ENCODE assay signal across 17 cellular contexts in the genomic region with DNA sequence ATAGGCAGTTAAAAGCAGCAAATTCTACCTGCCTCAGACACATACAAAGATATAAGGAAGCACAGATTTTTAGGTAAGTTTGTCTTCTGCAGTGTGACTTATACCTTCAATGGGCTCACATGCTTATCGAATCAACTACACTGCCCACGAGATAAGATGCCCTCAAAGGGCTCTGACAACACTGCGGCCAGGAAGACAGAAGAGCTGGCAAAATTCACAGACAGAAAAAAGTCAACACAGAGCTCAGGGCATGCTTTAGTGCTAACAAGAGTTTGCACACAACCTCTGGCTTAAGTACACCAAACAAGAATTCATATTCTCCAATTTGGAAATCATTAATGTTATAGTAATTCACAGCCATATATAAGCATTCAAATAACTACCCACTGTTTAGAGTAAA.
DNase-seq lines count a peak whose midpoint lies in the region; ATAC-seq, FAIRE-seq and TF ChIP-seq lines count a peak whose summit lies in the region.
"Had no signal": no experiment of that assay in that cellular context is flagged by ENCODE, and none has a peak within 500 bp of the region (broad histone marks: within the 10 kb centered on the region; RNA-seq: fewer than 3 reads in every experiment).

No MANE protein-coding gene starts in this region.

- H3K9me3 ChIP-seq in left ventricle myocardium inferior (replicated peaks) (no peaks in the 10 kb centered on the region), left lung (no peaks in the 10 kb centered on the region), gastrocnemius medialis (no peaks in the 10 kb centered on the region)
- H3K9me3 ChIP-seq: BE2C had no signal

- H3K36me3 ChIP-seq in left ventricle myocardium inferior (peaks cover 1% of the 10 kb centered on the region), left lung (peaks cover 0 to 60% of the 10 kb centered on the region in 2 donors), gastrocnemius medialis (no peaks in the 10 kb centered on the region)

- no peak for TF ChIP-seq CTCF in left ventricle myocardium inferior (IDR thresholded peaks at IDR 0.05; ENCODE audit: borderline replicate concordance)
- no peak for TF ChIP-seq CTCF in left lung (IDR thresholded peaks at IDR 0.05)
- no peak for TF ChIP-seq CTCF in gastrocnemius medialis (IDR thresholded peaks at IDR 0.05 in 4 of 5, conservative IDR thresholded peaks at IDR 0.05 in 1 of 5)

- peak; percentile 5 for FAIRE-seq in GM12891 (lab: Jason Lieb, UNC)
- FAIRE-seq: H54 had no signal

- intact Hi-C loops in left ventricle myocardium inferior (cut with micrococcal nuclease), result no loop called here
- intact Hi-C loops in left ventricle myocardium superior (cut with micrococcal nuclease), result no loop called here
- intact Hi-C loops in left lung (cut with DNase I), result no loop called here
- intact Hi-C loops in gastrocnemius medialis (cut with DNase I; ENCODE audit: low total_unique reads), result no loop called here

- H3K4me1 ChIP-seq in left ventricle myocardium inferior (peaks cover 80% of the 10 kb centered on the region), left lung (peaks cover 0 to 19% of the 10 kb centered on the region in 2 donors), gastrocnemius medialis (peaks cover 72 to 75% of the 10 kb centered on the region in 2 donors)
- H3K4me1 ChIP-seq: BE2C had no signal

- H3K27me3 ChIP-seq in left ventricle myocardium inferior (ENCODE audit: low read depth), result no peaks in the 10 kb centered on the region
- no peaks in the 10 kb centered on the region for H3K27me3 ChIP-seq in left lung
- H3K27me3 ChIP-seq in gastrocnemius medialis, result no peaks in the 10 kb centered on the region
- H3K27me3 ChIP-seq: BE2C had no signal

- DNase-seq in left ventricle myocardium inferior (no peak), left ventricle myocardium superior (no peak), GM12891 (ENCODE audit: insufficient read length, low spot score) (no peak), left lung (no peak), gastrocnemius medialis (no peak), cerebellum (ENCODE audit: low spot score) (no peak)
- DNase-seq: BE2C, DMS153, EL, IMR-90, Kasumi-1, NCI-H1930, NCI-H2171 treated with DMSO at 0.1 percent for 48 hours, NCI-H510A, NCI-H82 had no signal

- ATAC-seq in left ventricle myocardium superior (no peak), left lung (peak; percentile 36), gastrocnemius medialis (no peak)
- ATAC-seq in activated CD4-positive, CD25-positive, alpha-beta regulatory T cell treated with anti-CD3 and anti-CD28 coated beads, Interleukin-2, amount 50 U/mL, for 24 hours, result no peak

- H3K27ac ChIP-seq in left ventricle myocardium inferior (replicated peaks) (peak overlapping the region; percentile 78), left lung (no peak overlapping the region), gastrocnemius medialis (peak overlapping the region; percentile 93 to 95 (median 94))

- in situ Hi-C loops in gastrocnemius medialis (cut with MboI; ENCODE audit: low sequenced_read_pairs in 4 of 4), result no loop called here

- peak overlapping the region; percentile 20 for H3K4me3 ChIP-seq in left ventricle myocardium inferior
- H3K4me3 ChIP-seq in left lung, result no peak overlapping the region
- no peak overlapping the region for H3K4me3 ChIP-seq in gastrocnemius medialis

- TF ChIP-seq POLR2A in GM12891 (IDR thresholded peaks at IDR 0.05; ENCODE audit: low read depth, low read length) (no peak), gastrocnemius medialis (IDR thresholded peaks at IDR 0.05) (no peak)

TF ChIP-seq in GM12891, 5 proteins besides CTCF, POLR2A, EP300 and RAD21:
- TF ChIP-seq POLR2AphosphoS5 (IDR thresholded peaks at IDR 0.05; ENCODE audit: low read depth, low read length) (no peak), SPI1 (IDR thresholded peaks at IDR 0.05; ENCODE audit: low read depth, low read length) (no peak), POU2F2 (IDR thresholded peaks at IDR 0.05; ENCODE audit: low read depth, low read length) (no peak), TAF1 (IDR thresholded peaks at IDR 0.05; ENCODE audit: low read depth, low read length) (no peak), PAX5 (IDR thresholded peaks at IDR 0.05; ENCODE audit: insufficient read depth, low read length, severe bottlenecking) (no peak)

Comparison
In these comparisons a context has a peak if more than half of its experiments do, and no peak if none do; other contexts are left out.
1. H3K27ac ChIP-seq: peak in left ventricle myocardium inferior (single experiment) and gastrocnemius medialis (4 of 4); none in left lung (0 of 2).